In genomic region chr17:43536236-43537088, GRCh38 we compare ENCODE assay signal across 12 cellular contexts. TPM values are rescaled to one million over a fixed set of nuclear protein-coding genes. Genes with fewer than 3 reads are reported as not detected.
DNase-seq lines count a peak whose midpoint lies in the region; ATAC-seq and TF ChIP-seq lines count a peak whose summit lies in the region.
"Had no signal": no experiment of that assay in that cellular context is flagged by ENCODE, and none has a peak within 500 bp of the region (broad histone marks: within the 10 kb centered on the region; RNA-seq: fewer than 3 reads in every experiment).

No MANE protein-coding gene starts in this region.

- DNase-seq in AG08395 (ENCODE audit: low spot score) (peak; percentile 88), HCEC 1CT (peak; percentile 63), T1000 (lab: John Stamatoyannopoulos, UW) (peak; percentile 32), glutamatergic neuron (peak; percentile 7), head of caudate nucleus (no peak), NCI-H1417 treated with DMSO at 0.1 percent for 48 hours (lab: John Stamatoyannopoulos, UW) (no peak), AG08396 (ENCODE audit: low spot score) (no peak), left lobe of liver (ENCODE audit: low spot score) (no peak)
- DNase-seq: activated CD8-positive, alpha-beta memory T cell treated with anti-CD3 and anti-CD28 coated beads, Interleukin-2, amount 50 U/mL, for 4 hours; dorsolateral prefrontal cortex; left cardiac atrium; SW 1271 had no signal

- peaks cover 14% of the 10 kb centered on the region for H3K4me1 Mint-ChIP-seq in glutamatergic neuron (ENCODE audit: low read depth, unreplicated experiment)

- no peak for ATAC-seq in left lobe of liver
- ATAC-seq: left cardiac atrium had no signal

- no peak for TF ChIP-seq CTCF in glutamatergic neuron (IDR thresholded peaks at IDR 0.05; ENCODE audit: partially characterized antibody, unreplicated experiment)

- no peak overlapping the region for H3K27ac Mint-ChIP-seq in glutamatergic neuron (ENCODE audit: unreplicated experiment)

- H3K27me3 Mint-ChIP-seq in glutamatergic neuron (ENCODE audit: unreplicated experiment) = peaks cover 7% of the 10 kb centered on the region

- intact Hi-C loops in head of caudate nucleus (cut with DNase I) = no loop called here

- peaks cover 3% of the 10 kb centered on the region for H3K9me3 Mint-ChIP-seq in glutamatergic neuron (ENCODE audit: unreplicated experiment)

- no peak overlapping the region for H3K4me3 Mint-ChIP-seq in glutamatergic neuron (ENCODE audit: unreplicated experiment)

- H3K36me3 Mint-ChIP-seq in glutamatergic neuron (ENCODE audit: unreplicated experiment) = no peaks in the 10 kb centered on the region

RNA-seq across cellular contexts. Expression of gene ETV4, which starts 9.7 kb away (rescaled TPM):
- total RNA-seq in glutamatergic neuron (ENCODE audit: unreplicated experiment) (not detected), left lobe of liver (0.65 TPM)

RNA-seq across cellular contexts. Expression of gene DHX8, which starts 52.7 kb away (rescaled TPM):
- total RNA-seq in glutamatergic neuron (ENCODE audit: unreplicated experiment) (71.9 TPM), left lobe of liver (13.7 TPM)

Comparison
In these comparisons a context has a peak if more than half of its experiments do, and no peak if none do; other contexts are left out.
1. DNase-seq: peak in AG08395 (single experiment), HCEC 1CT (single experiment), T1000 (single experiment) and glutamatergic neuron (single experiment); none in head of caudate nucleus (0 of 42), NCI-H1417 treated with DMSO at 0.1 percent for 48 hours (single experiment), AG08396 (single experiment) and left lobe of liver (single experiment).